Comparison of ENCODE assay signal across 1 cellular context in the genomic region with DNA sequence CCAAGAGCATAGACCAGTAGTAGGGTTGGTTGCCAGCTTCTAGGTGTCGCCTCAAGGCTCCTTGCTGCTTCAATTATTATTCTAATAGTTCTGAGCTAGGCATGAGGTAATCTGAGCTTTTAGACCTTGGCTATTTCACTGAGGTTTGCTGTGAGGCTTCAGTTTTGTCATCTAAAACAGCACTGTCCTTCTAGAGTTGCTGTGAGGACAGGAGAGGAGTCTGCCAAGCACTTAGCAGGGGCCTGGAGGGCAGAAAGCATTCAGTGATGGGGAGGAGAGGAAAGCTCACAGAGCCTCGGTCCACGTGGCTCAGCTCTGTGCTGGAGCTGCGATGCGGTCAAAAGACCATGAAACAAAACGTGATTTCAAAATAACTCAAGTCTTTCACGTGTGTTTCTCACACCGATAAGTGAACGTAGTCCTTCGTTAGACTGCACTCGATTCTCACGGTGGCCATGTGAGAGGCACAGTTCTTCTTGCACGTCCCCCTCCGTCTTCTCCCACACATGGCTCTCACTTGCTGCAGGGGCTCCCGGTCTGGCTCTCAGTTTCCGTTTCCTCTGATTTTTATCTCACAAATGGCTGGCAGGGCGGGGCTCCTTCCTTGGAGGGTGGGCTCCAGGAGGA.
TF ChIP-seq lines count a peak whose summit lies in the region.

No MANE protein-coding gene starts in this region.

TF ChIP-seq in K562, 482 proteins besides CTCF, POLR2A, EP300 and RAD21 (continued from another document):
- TF ChIP-seq NR4A1 (CRISPR knock-in tag; IDR thresholded peaks at IDR 0.05) (no peak), NR4A1 (tag; IDR thresholded peaks at IDR 0.05) (0 out of 2 replicates have a peak, but pooled peaks have one; percentile 35), CLOCK (CRISPR knock-in tag; IDR thresholded peaks at IDR 0.05; ENCODE audit: borderline replicate concordance) (no peak), CHCHD3 (CRISPR knock-in tag; IDR thresholded peaks at IDR 0.05) (no peak), ZNF668 (CRISPR knock-in tag; IDR thresholded peaks at IDR 0.05) (no peak), LEF1 (IDR thresholded peaks at IDR 0.05) (no peak), ZKSCAN8 (CRISPR knock-in tag; IDR thresholded peaks at IDR 0.05) (peak; percentile 45; the same call in 1 of the 2 replicates), SMARCB1 (IDR thresholded peaks at IDR 0.05; ENCODE audit: insufficient read length, low read depth) (no peak), LARP7 (IDR thresholded peaks at IDR 0.05) (no peak), GTF2F1 (IDR thresholded peaks at IDR 0.05; ENCODE audit: low read depth, low read length) (no peak), L3MBTL2 (IDR thresholded peaks at IDR 0.05) (peak; percentile 88), BRD4 (IDR thresholded peaks at IDR 0.05) (no peak), MEF2A (IDR thresholded peaks at IDR 0.05; ENCODE audit: control insufficient read depth, low read depth, low read length) (no peak), SAFB2 (IDR thresholded peaks at IDR 0.05; ENCODE audit: borderline replicate concordance, low read depth, low read length, severe bottlenecking) (no peak), NFIC (IDR thresholded peaks at IDR 0.05) (no peak), ZNF57 (CRISPR knock-in tag; IDR thresholded peaks at IDR 0.05) (no peak), CBFB (CRISPR knock-in tag; IDR thresholded peaks at IDR 0.05) (no peak), GABPA (tag; conservative IDR thresholded peaks at IDR 0.05; ENCODE audit: low read depth) (peak; percentile 79), HDAC3 (IDR thresholded peaks at IDR 0.05; ENCODE audit: borderline replicate concordance, partially characterized antibody) (no peak), COPS2 (conservative IDR thresholded peaks at IDR 0.05) (no peak), ILF3 (IDR thresholded peaks at IDR 0.05; ENCODE audit: borderline replicate concordance) (no peak), NR2C2 (CRISPR knock-in tag; IDR thresholded peaks at IDR 0.05) (no peak), NR2C2 (tag; IDR thresholded peaks at IDR 0.05) (peak; percentile 32; the same call in 1 of the 2 replicates), ESRRA (IDR thresholded peaks at IDR 0.05; ENCODE audit: borderline replicate concordance, low read depth) (no peak), ZHX1 (conservative IDR thresholded peaks at IDR 0.05; ENCODE audit: low read length) (no peak), HCFC1 (IDR thresholded peaks at IDR 0.05; ENCODE audit: low read depth, low read length) (no peak), RB1 (IDR thresholded peaks at IDR 0.05; ENCODE audit: low read depth) (no peak), ZNF324 (CRISPR knock-in tag; IDR thresholded peaks at IDR 0.05) (no peak), BCL6 (CRISPR knock-in tag; IDR thresholded peaks at IDR 0.05) (no peak), ZNF518B (CRISPR knock-in tag; IDR thresholded peaks at IDR 0.05) (no peak), ZNF764 (CRISPR knock-in tag; IDR thresholded peaks at IDR 0.05; ENCODE audit: low read depth) (no peak), E2F6 (IDR thresholded peaks at IDR 0.05; ENCODE audit: borderline replicate concordance in 1 of 2, extremely low read depth in 1 of 2, insufficient read depth in 1 of 2, insufficient read length in 1 of 2, low read depth in 1 of 2, low read length in 1 of 2, poor library complexity in 1 of 2, severe bottlenecking in 1 of 2) (peak; percentile 15 to 69), MCM3 (IDR thresholded peaks at IDR 0.05) (no peak), ZNF146 (CRISPR knock-in tag; IDR thresholded peaks at IDR 0.05; ENCODE audit: unreplicated experiment) (no peak), HDAC1 (IDR thresholded peaks at IDR 0.05) (no peak), SMAD4 (CRISPR knock-in tag; conservative IDR thresholded peaks at IDR 0.05) (peak; percentile 67; the same call in 1 of the 2 replicates), TEAD1 (CRISPR knock-in tag; IDR thresholded peaks at IDR 0.05) (no peak), CXXC5 (CRISPR knock-in tag; IDR thresholded peaks at IDR 0.05) (peak; percentile 56)
- TF ChIP-seq, protein P1, sequence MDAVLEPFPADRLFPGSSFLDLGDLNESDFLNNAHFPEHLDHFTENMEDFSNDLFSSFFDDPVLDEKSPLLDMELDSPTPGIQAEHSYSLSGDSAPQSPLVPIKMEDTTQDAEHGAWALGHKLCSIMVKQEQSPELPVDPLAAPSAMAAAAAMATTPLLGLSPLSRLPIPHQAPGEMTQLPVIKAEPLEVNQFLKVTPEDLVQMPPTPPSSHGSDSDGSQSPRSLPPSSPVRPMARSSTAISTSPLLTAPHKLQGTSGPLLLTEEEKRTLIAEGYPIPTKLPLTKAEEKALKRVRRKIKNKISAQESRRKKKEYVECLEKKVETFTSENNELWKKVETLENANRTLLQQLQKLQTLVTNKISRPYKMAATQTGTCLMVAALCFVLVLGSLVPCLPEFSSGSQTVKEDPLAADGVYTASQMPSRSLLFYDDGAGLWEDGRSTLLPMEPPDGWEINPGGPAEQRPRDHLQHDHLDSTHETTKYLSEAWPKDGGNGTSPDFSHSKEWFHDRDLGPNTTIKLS (IDR thresholded peaks at IDR 0.05; ENCODE audit: borderline replicate concordance, low read depth), result no peak
- TF ChIP-seq, protein P2, sequence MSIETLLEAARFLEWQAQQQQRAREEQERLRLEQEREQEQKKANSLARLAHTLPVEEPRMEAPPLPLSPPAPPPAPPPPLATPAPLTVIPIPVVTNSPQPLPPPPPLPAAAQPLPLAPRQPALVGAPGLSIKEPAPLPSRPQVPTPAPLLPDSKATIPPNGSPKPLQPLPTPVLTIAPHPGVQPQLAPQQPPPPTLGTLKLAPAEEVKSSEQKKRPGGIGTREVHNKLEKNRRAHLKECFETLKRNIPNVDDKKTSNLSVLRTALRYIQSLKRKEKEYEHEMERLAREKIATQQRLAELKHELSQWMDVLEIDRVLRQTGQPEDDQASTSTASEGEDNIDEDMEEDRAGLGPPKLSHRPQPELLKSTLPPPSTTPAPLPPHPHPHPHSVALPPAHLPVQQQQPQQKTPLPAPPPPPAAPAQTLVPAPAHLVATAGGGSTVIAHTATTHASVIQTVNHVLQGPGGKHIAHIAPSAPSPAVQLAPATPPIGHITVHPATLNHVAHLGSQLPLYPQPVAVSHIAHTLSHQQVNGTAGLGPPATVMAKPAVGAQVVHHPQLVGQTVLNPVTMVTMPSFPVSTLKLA (conservative IDR thresholded peaks at IDR 0.05), result peak; percentile 17 to 29; a peak in 1 of 4 replicates
- TF ChIP-seq, protein P3, sequence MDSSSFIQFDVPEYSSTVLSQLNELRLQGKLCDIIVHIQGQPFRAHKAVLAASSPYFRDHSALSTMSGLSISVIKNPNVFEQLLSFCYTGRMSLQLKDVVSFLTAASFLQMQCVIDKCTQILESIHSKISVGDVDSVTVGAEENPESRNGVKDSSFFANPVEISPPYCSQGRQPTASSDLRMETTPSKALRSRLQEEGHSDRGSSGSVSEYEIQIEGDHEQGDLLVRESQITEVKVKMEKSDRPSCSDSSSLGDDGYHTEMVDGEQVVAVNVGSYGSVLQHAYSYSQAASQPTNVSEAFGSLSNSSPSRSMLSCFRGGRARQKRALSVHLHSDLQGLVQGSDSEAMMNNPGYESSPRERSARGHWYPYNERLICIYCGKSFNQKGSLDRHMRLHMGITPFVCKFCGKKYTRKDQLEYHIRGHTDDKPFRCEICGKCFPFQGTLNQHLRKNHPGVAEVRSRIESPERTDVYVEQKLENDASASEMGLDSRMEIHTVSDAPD (CRISPR knock-in tag; IDR thresholded peaks at IDR 0.05), result no peak
- TF ChIP-seq, protein P4, sequence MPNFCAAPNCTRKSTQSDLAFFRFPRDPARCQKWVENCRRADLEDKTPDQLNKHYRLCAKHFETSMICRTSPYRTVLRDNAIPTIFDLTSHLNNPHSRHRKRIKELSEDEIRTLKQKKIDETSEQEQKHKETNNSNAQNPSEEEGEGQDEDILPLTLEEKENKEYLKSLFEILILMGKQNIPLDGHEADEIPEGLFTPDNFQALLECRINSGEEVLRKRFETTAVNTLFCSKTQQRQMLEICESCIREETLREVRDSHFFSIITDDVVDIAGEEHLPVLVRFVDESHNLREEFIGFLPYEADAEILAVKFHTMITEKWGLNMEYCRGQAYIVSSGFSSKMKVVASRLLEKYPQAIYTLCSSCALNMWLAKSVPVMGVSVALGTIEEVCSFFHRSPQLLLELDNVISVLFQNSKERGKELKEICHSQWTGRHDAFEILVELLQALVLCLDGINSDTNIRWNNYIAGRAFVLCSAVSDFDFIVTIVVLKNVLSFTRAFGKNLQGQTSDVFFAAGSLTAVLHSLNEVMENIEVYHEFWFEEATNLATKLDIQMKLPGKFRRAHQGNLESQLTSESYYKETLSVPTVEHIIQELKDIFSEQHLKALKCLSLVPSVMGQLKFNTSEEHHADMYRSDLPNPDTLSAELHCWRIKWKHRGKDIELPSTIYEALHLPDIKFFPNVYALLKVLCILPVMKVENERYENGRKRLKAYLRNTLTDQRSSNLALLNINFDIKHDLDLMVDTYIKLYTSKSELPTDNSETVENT (CRISPR knock-in tag; IDR thresholded peaks at IDR 0.05), result no peak
- TF ChIP-seq, protein P5, sequence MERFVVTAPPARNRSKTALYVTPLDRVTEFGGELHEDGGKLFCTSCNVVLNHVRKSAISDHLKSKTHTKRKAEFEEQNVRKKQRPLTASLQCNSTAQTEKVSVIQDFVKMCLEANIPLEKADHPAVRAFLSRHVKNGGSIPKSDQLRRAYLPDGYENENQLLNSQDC (CRISPR knock-in tag; IDR thresholded peaks at IDR 0.05), result no peak
